In genomic region chr3:198113219-198114053, GRCh38 we compare ENCODE assay signal across 9 cellular contexts.
DNase-seq lines count a peak whose midpoint lies in the region; ATAC-seq, FAIRE-seq and TF ChIP-seq lines count a peak whose summit lies in the region.
"Had no signal": no experiment of that assay in that cellular context is flagged by ENCODE, and none has a peak within 500 bp of the region (broad histone marks: within the 10 kb centered on the region; RNA-seq: fewer than 3 reads in every experiment).

No MANE protein-coding gene starts in this region.

- TF ChIP-seq CTCF in esophagus muscularis mucosa (IDR thresholded peaks at IDR 0.05) = no peak

- FAIRE-seq in GM12892 (lab: Jason Lieb, UNC) = no peak

- intact Hi-C loops in esophagus muscularis mucosa (cut with DNase I) = no loop called here

- TF ChIP-seq POLR2A in esophagus muscularis mucosa (IDR thresholded peaks at IDR 0.05; ENCODE audit: low read depth) (no peak), GM12892 (IDR thresholded peaks at IDR 0.05; ENCODE audit: low read depth, low read length) (no peak)

- TF ChIP-seq EP300 in esophagus muscularis mucosa (IDR thresholded peaks at IDR 0.05) = no peak

- WGBS in esophagus muscularis mucosa = 11% methylated on average over 26 of the region's 59 CpGs
- WGBS in mesodermal cell (ENCODE audit: insufficient coverage in 2 of 2), 2 experiments = 46 to 48% methylated on average over 52 to 55 of the region's 59 CpGs

- H3K36me3 ChIP-seq in esophagus muscularis mucosa = no peaks in the 10 kb centered on the region
- H3K36me3 ChIP-seq in mesodermal cell (ENCODE audit: control insufficient read depth, insufficient read depth, low read length) = no peaks in the 10 kb centered on the region

- H3K27ac ChIP-seq in esophagus muscularis mucosa (replicated peaks in 1 of 4) (no peak overlapping the region), mesodermal cell (ENCODE audit: low read depth, low read length, severe bottlenecking) (no peak overlapping the region)

- ATAC-seq in HG03469 (IDR thresholded peaks at IDR 0.05; ENCODE audit: unreplicated experiment) = no peak

- H3K4me3 ChIP-seq in esophagus muscularis mucosa (peak overlapping the region; percentile 23 to 28 (median 27)), mesodermal cell (ENCODE audit: extremely low read depth, insufficient read depth, low read length, poor library complexity, severe bottlenecking) (peak overlapping the region; percentile 21)

- peak; percentile 0 for DNase-seq in stimulated activated CD8-positive, alpha-beta memory T cell treated with anti-CD3 and anti-CD28 coated beads, Interleukin-4, amount 100 ng/mL, for 24 hours (ENCODE audit: low read depth)
- no peak for DNase-seq in stimulated activated CD8-positive, alpha-beta memory T cell treated with anti-CD3 and anti-CD28 coated beads, Interleukin-4, amount 100 ng/mL, for 48 hours
- no peak for DNase-seq in esophagus muscularis mucosa (ENCODE audit: extremely low spot score)
- no peak for DNase-seq in GM12892 (ENCODE audit: insufficient read length)
- DNase-seq in NCI-H187 (lab: John Stamatoyannopoulos, UW) = no peak
- no peak for DNase-seq in putamen (ENCODE audit: low spot score)
- DNase-seq: stimulated activated naive CD4-positive, alpha-beta T cell had no signal

- peaks cover 0 to 70% (median 35%) of the 10 kb centered on the region in 4 donors for H3K27me3 ChIP-seq in esophagus muscularis mucosa

- H3K4me1 ChIP-seq in esophagus muscularis mucosa (peaks cover 0 to 10% (median 8%) of the 10 kb centered on the region in 4 donors), mesodermal cell (ENCODE audit: control insufficient read depth, insufficient read depth, low read length, poor library complexity, severe bottlenecking) (no peaks in the 10 kb centered on the region)

- H3K9me3 ChIP-seq in esophagus muscularis mucosa (no peaks in the 10 kb centered on the region), mesodermal cell (ENCODE audit: control insufficient read depth, low read length) (peaks cover 25% of the 10 kb centered on the region)
